Comparison of ENCODE assay signal across 1 cellular context in genomic region chr1:240539700-240540414, GRCh38.
TF ChIP-seq lines count a peak whose summit lies in the region.

No MANE protein-coding gene starts in this region.

TF ChIP-seq in H1, 55 proteins besides CTCF, POLR2A, EP300 and RAD21 (continued from another document):
- TF ChIP-seq, protein P1, sequence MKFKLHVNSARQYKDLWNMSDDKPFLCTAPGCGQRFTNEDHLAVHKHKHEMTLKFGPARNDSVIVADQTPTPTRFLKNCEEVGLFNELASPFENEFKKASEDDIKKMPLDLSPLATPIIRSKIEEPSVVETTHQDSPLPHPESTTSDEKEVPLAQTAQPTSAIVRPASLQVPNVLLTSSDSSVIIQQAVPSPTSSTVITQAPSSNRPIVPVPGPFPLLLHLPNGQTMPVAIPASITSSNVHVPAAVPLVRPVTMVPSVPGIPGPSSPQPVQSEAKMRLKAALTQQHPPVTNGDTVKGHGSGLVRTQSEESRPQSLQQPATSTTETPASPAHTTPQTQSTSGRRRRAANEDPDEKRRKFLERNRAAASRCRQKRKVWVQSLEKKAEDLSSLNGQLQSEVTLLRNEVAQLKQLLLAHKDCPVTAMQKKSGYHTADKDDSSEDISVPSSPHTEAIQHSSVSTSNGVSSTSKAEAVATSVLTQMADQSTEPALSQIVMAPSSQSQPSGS (IDR thresholded peaks at IDR 0.05; ENCODE audit: low read length), result no peak
